1 cellular context compared by ENCODE assay signal in genomic region chr22:42913874-42914510, GRCh38.
TF ChIP-seq lines count a peak whose summit lies in the region.

No MANE protein-coding gene starts in this region.

TF ChIP-seq in HepG2, 621 proteins besides CTCF, POLR2A, EP300 and RAD21 (continued from another document and continues in another):
- TF ChIP-seq CENPBD1 (CRISPR knock-in tag; IDR thresholded peaks at IDR 0.05; ENCODE audit: borderline replicate concordance, low read depth) (no peak), REPIN1 (CRISPR knock-in tag; IDR thresholded peaks at IDR 0.05; ENCODE audit: borderline replicate concordance, low read depth) (peak; percentile 79; the same call in 1 of the 2 replicates), ZSCAN30 (CRISPR knock-in tag; IDR thresholded peaks at IDR 0.05) (no peak), EEA1 (CRISPR knock-in tag; IDR thresholded peaks at IDR 0.05; ENCODE audit: borderline replicate concordance) (no peak), ZNF383 (CRISPR knock-in tag; IDR thresholded peaks at IDR 0.05; ENCODE audit: borderline replicate concordance) (no peak), MIXL1 (CRISPR knock-in tag; IDR thresholded peaks at IDR 0.05) (peak; percentile 89), ZHX2 (IDR thresholded peaks at IDR 0.05; ENCODE audit: low read depth) (no peak), ZHX2 (CRISPR knock-in tag; IDR thresholded peaks at IDR 0.05; ENCODE audit: borderline replicate concordance) (no peak), ZNF256 (CRISPR knock-in tag; conservative IDR thresholded peaks at IDR 0.05) (no peak), ZNF614 (CRISPR knock-in tag; IDR thresholded peaks at IDR 0.05; ENCODE audit: borderline replicate concordance) (peak; percentile 97), NFKB2 (CRISPR knock-in tag; IDR thresholded peaks at IDR 0.05; ENCODE audit: borderline replicate concordance) (no peak), ZNF230 (CRISPR knock-in tag; IDR thresholded peaks at IDR 0.05) (no peak), ZNF337 (CRISPR knock-in tag; IDR thresholded peaks at IDR 0.05; ENCODE audit: borderline replicate concordance, low read depth) (no peak), EED (CRISPR knock-in tag; IDR thresholded peaks at IDR 0.05) (no peak), ZNF597 (CRISPR knock-in tag; IDR thresholded peaks at IDR 0.05) (no peak), NFIB (CRISPR knock-in tag; IDR thresholded peaks at IDR 0.05; ENCODE audit: borderline replicate concordance) (no peak), ELF1 (CRISPR knock-in tag; IDR thresholded peaks at IDR 0.05) (no peak), KMT2B (CRISPR knock-in tag; IDR thresholded peaks at IDR 0.05) (no peak), SP4 (CRISPR knock-in tag; IDR thresholded peaks at IDR 0.05) (no peak), EZH2 (conservative IDR thresholded peaks at IDR 0.05; ENCODE audit: low read depth, low read length) (no peak), ZSCAN25 (CRISPR knock-in tag; IDR thresholded peaks at IDR 0.05) (no peak), CREB3 (CRISPR knock-in tag; IDR thresholded peaks at IDR 0.05) (no peak), PRDM10 (CRISPR knock-in tag; IDR thresholded peaks at IDR 0.05; ENCODE audit: low read depth) (no peak), MAF1 (CRISPR knock-in tag; IDR thresholded peaks at IDR 0.05; ENCODE audit: borderline replicate concordance) (no peak), ZBTB26 (CRISPR knock-in tag; IDR thresholded peaks at IDR 0.05; ENCODE audit: borderline replicate concordance) (peak; percentile 79), ZNF782 (CRISPR knock-in tag; IDR thresholded peaks at IDR 0.05; ENCODE audit: borderline replicate concordance) (no peak), AHR (CRISPR knock-in tag; IDR thresholded peaks at IDR 0.05) (0 out of 2 replicates have a peak, but pooled peaks have one; percentile 50), MTA1 (CRISPR knock-in tag; IDR thresholded peaks at IDR 0.05; ENCODE audit: borderline replicate concordance) (no peak; the same call in 1 of the 2 replicates), SRF (IDR thresholded peaks at IDR 0.05; ENCODE audit: low read depth, low read length) (no peak), ATM (IDR thresholded peaks at IDR 0.05; ENCODE audit: borderline replicate concordance) (no peak), ZNF775 (CRISPR knock-in tag; IDR thresholded peaks at IDR 0.05; ENCODE audit: borderline replicate concordance) (no peak), ZNF605 (CRISPR knock-in tag; IDR thresholded peaks at IDR 0.05) (peak; percentile 55; the same call in 1 of the 2 replicates), ZNF780A (CRISPR knock-in tag; IDR thresholded peaks at IDR 0.05) (no peak), NCOA2 (CRISPR knock-in tag; IDR thresholded peaks at IDR 0.05) (peak; percentile 94), MTERF4 (CRISPR knock-in tag; IDR thresholded peaks at IDR 0.05) (no peak), ZBTB2 (CRISPR knock-in tag; IDR thresholded peaks at IDR 0.05; ENCODE audit: low read depth) (no peak), AGO2 (optimal IDR thresholded peaks at IDR 0.05; ENCODE audit: low read depth, low read length) (no peak), RERE (CRISPR knock-in tag; IDR thresholded peaks at IDR 0.05; ENCODE audit: low read depth) (peak; percentile 85), MLLT10 (CRISPR knock-in tag; IDR thresholded peaks at IDR 0.05) (no peak), ERF (CRISPR knock-in tag; IDR thresholded peaks at IDR 0.05) (peak; percentile 76)
